In genomic region chrX:81857192-81857591, GRCh38 we compare ENCODE assay signal across 20 cellular contexts.
A peak's percentile ranks its signal among the peaks of the same experiment; 100 is the strongest.
DNase-seq lines count a peak whose midpoint lies in the region; ATAC-seq, FAIRE-seq and TF ChIP-seq lines count a peak whose summit lies in the region.
"Had no signal": no experiment of that assay in that cellular context is flagged by ENCODE, and none has a peak within 500 bp of the region (broad histone marks: within the 10 kb centered on the region; RNA-seq: fewer than 3 reads in every experiment).

No MANE protein-coding gene starts in this region.

- H3K36me3 ChIP-seq in MM.1S (replicated peaks; ENCODE audit: insufficient read depth, low read length) (no peaks in the 10 kb centered on the region), GM12878 (ENCODE audit: control insufficient read depth in 2 of 2, insufficient read depth in 2 of 2, low read length in 1 of 2) (no peaks in the 10 kb centered on the region), pancreas (no peaks in the 10 kb centered on the region), A673 (ENCODE audit: insufficient read depth, low read length, poor library complexity, severe bottlenecking) (no peaks in the 10 kb centered on the region)
- H3K36me3 ChIP-seq: BE2C; BLaER1 treated with 17β-estradiol and CSF1 and Interleukin-3, amounts not matched to agents 10 nM and 100 nM had no signal

- H4K20me1 ChIP-seq in MM.1S (ENCODE audit: insufficient read depth, low read length) = no peaks in the 10 kb centered on the region
- no peaks in the 10 kb centered on the region for H4K20me1 ChIP-seq in GM12878 (ENCODE audit: control insufficient read depth, insufficient read depth)
- H4K20me1 ChIP-seq: BLaER1 treated with 17β-estradiol and CSF1 and Interleukin-3, amounts not matched to agents 10 nM and 100 nM had no signal

- CTCF ChIA-PET in GM12878 (lab: Yijun Ruan, JAX) = no interaction called here
- CTCF ChIA-PET in A673 (lab: Charles Lee) = no interaction called here

- no peaks in the 10 kb centered on the region for H3K9me2 ChIP-seq in MM.1S (replicated peaks; ENCODE audit: insufficient read depth, low read length)

- TF ChIP-seq POLR2A in GM12891 (IDR thresholded peaks at IDR 0.05; ENCODE audit: low read depth, low read length) = no peak
- TF ChIP-seq POLR2A in GM12878 (IDR thresholded peaks at IDR 0.05; ENCODE audit: low read depth, low read length) = no peak

- RAD21 ChIA-PET in GM12878 (lab: Charles Lee; ENCODE audit: unreplicated experiment) = no interaction called here

- no peak for FAIRE-seq in GM12891 (lab: Jason Lieb, UNC)
- no peak for FAIRE-seq in GM12878 (lab: Jason Lieb, UNC)
- peak; percentile 89 for FAIRE-seq in pancreas (lab: Jason Lieb, UNC)
- FAIRE-seq: GM12892, H1 had no signal

- H3K4me3 ChIP-seq in MM.1S (ENCODE audit: low read length) (no peak overlapping the region), GM12878 (no peak overlapping the region), pancreas (no peak overlapping the region), A673 (ENCODE audit: low read depth, low read length, poor library complexity, severe bottlenecking) (no peak overlapping the region), right cardiac atrium (ENCODE audit: low read length) (no peak overlapping the region)
- H3K4me3 ChIP-seq: BLaER1 treated with 17β-estradiol and CSF1 and Interleukin-3, amounts not matched to agents 10 nM and 100 nM; GM23248 had no signal

- H2AFZ ChIP-seq in MM.1S (ENCODE audit: low read length) = no peak overlapping the region
- no peak overlapping the region for H2AFZ ChIP-seq in GM12878 (ENCODE audit: control insufficient read depth, low read depth, low read length)
- H2AFZ ChIP-seq: GM23248 had no signal

- no peak for TF ChIP-seq EP300 in GM12878 (IDR thresholded peaks at IDR 0.05; ENCODE audit: borderline replicate concordance in 1 of 2, control insufficient read depth in 1 of 2, low read depth in 2 of 2, low read length in 2 of 2)

- H3K79me2 ChIP-seq in MM.1S (ENCODE audit: low read length) (no peaks in the 10 kb centered on the region), GM12878 (ENCODE audit: control insufficient read depth, insufficient read depth, low read length) (no peaks in the 10 kb centered on the region)

- H3K4me2 ChIP-seq in MM.1S (ENCODE audit: low read depth, low read length) (no peak overlapping the region), GM12878 (ENCODE audit: control insufficient read depth, insufficient read depth) (no peak overlapping the region)
- H3K4me2 ChIP-seq: BLaER1 treated with 17β-estradiol and CSF1 and Interleukin-3, amounts not matched to agents 10 nM and 100 nM had no signal

- TF ChIP-seq CTCF in MM.1S (IDR thresholded peaks at IDR 0.05; ENCODE audit: low read length) (no peak), GM12878 (IDR thresholded peaks at IDR 0.05 in 2 of 3, conservative IDR thresholded peaks at IDR 0.05 in 1 of 3; ENCODE audit: control insufficient read depth in 2 of 3, extremely low read depth in 1 of 3, insufficient read depth in 1 of 3, low read depth in 3 of 3, low read length in 3 of 3) (no peak), pancreas (IDR thresholded peaks at IDR 0.05) (no peak), A673 (conservative IDR thresholded peaks at IDR 0.05; ENCODE audit: low read depth, low read length) (no peak)

- H3K4me1 ChIP-seq in MM.1S (ENCODE audit: low read length) (no peaks in the 10 kb centered on the region), GM12878 (ENCODE audit: control insufficient read depth, insufficient read depth, low read length) (no peaks in the 10 kb centered on the region), pancreas (no peaks in the 10 kb centered on the region), A673 (ENCODE audit: insufficient read depth, low read length, poor library complexity, severe bottlenecking) (no peaks in the 10 kb centered on the region), right cardiac atrium (ENCODE audit: control insufficient read depth, insufficient read depth, low read length) (no peaks in the 10 kb centered on the region)
- H3K4me1 ChIP-seq: BE2C; BLaER1 treated with 17β-estradiol and CSF1 and Interleukin-3, amounts not matched to agents 10 nM and 100 nM; Caco-2 had no signal

- H3K9me3 ChIP-seq in MM.1S (replicated peaks; ENCODE audit: insufficient read depth, low read length) = no peaks in the 10 kb centered on the region
- no peaks in the 10 kb centered on the region for H3K9me3 ChIP-seq in GM12878 (replicated peaks; ENCODE audit: control insufficient read depth, insufficient read depth, low read length)
- H3K9me3 ChIP-seq in pancreas = no peaks in the 10 kb centered on the region
- no peaks in the 10 kb centered on the region for H3K9me3 ChIP-seq in A673 (ENCODE audit: low read depth, low read length, poor library complexity, severe bottlenecking)
- H3K9me3 ChIP-seq in right cardiac atrium (ENCODE audit: control insufficient read depth, low read length) = no peaks in the 10 kb centered on the region
- H3K9me3 ChIP-seq: BE2C, Caco-2 had no signal

- no peak for DNase-seq in GM12891 (ENCODE audit: insufficient read length, low spot score)
- DNase-seq in MM.1S = peak; percentile 7
- DNase-seq in GM12878 (ENCODE audit: low read depth, low spot score) = no peak
- no peak for DNase-seq in pancreas
- DNase-seq in A673 (ENCODE audit: low spot score) = no peak
- no peak for DNase-seq in right cardiac atrium
- DNase-seq: ACHN; AML-193; BE2C; Caco-2; CD4-positive, alpha-beta memory T cell; DMS153; DND-41; GM23248; H7; HCEC 1CT had no signal

- no peak for TF ChIP-seq RAD21 in GM12878 (IDR thresholded peaks at IDR 0.05; ENCODE audit: insufficient read depth, low read depth, low read length)

- in situ Hi-C loops in GM12878 (cut with MboI) = no loop called here

- no peak overlapping the region for H3K9ac ChIP-seq in MM.1S (ENCODE audit: low read length)
- no peak overlapping the region for H3K9ac ChIP-seq in GM12878 (ENCODE audit: control insufficient read depth, insufficient read depth, low read length)
- H3K9ac ChIP-seq: BLaER1 treated with 17β-estradiol and CSF1 and Interleukin-3, amounts not matched to agents 10 nM and 100 nM; GM23248 had no signal

- no peaks in the 10 kb centered on the region for H3K27me3 ChIP-seq in MM.1S (replicated peaks; ENCODE audit: insufficient read depth, low read length)
- no peaks in the 10 kb centered on the region for H3K27me3 ChIP-seq in GM12878 (replicated peaks in 1 of 2; ENCODE audit: control insufficient read depth in 2 of 2, insufficient read depth in 2 of 2, low read length in 1 of 2)
- peaks cover 0 to 2% (median 0%) of the 10 kb centered on the region in 4 donors for H3K27me3 ChIP-seq in pancreas
- no peaks in the 10 kb centered on the region for H3K27me3 ChIP-seq in A673 (replicated peaks; ENCODE audit: insufficient read depth, low read depth, low read length, poor library complexity)
- no peaks in the 10 kb centered on the region for H3K27me3 ChIP-seq in right cardiac atrium (ENCODE audit: control insufficient read depth, insufficient read depth)
- H3K27me3 ChIP-seq: BE2C had no signal

- no TSS peak for BruUV-seq in GM12878 (replicated peaks; lab: Mats Ljungman, UMichigan)
- BruUV-seq in A673 (replicated peaks; lab: Mats Ljungman, UMichigan) = no TSS peak

- H3F3A ChIP-seq in MM.1S (ENCODE audit: insufficient read depth, low read length) = no peaks in the 10 kb centered on the region

- SMC1A ChIA-PET in GM12878 (lab: Charles Lee; ENCODE audit: uncharacterized antibody, unreplicated experiment) = interaction anchor here (0.6 to 1.4 kb wide), 2 partner anchors 23 to 93 kb away, joined by 3 read pairs; no protein-coding TSS in a partner anchor

- ATAC-seq in GM12878 = no peak
- ATAC-seq in pancreas = no peak
- ATAC-seq in HG02840 (IDR thresholded peaks at IDR 0.05; ENCODE audit: low FRiP score, unreplicated experiment) = no peak
- ATAC-seq in right cardiac atrium = no peak

- H3K27ac ChIP-seq in MM.1S (ENCODE audit: low read length) = no peak overlapping the region
- no peak overlapping the region for H3K27ac ChIP-seq in GM12878 (ENCODE audit: control insufficient read depth, insufficient read depth)
- H3K27ac ChIP-seq in pancreas = no peak overlapping the region
- H3K27ac ChIP-seq in A673 (ENCODE audit: low read depth, low read length, poor library complexity, severe bottlenecking) = no peak overlapping the region
- no peak overlapping the region for H3K27ac ChIP-seq in right cardiac atrium (ENCODE audit: low read length)
- H3K27ac ChIP-seq: BLaER1 treated with 17β-estradiol and CSF1 and Interleukin-3, amounts not matched to agents 10 nM and 100 nM; GM23248 had no signal

- intact Hi-C loops in GM12878 (cut with micrococcal nuclease; ENCODE audit: unreplicated experiment) = no loop called here
- intact Hi-C loops in pancreas (cut with DNase I) = no loop called here
- intact Hi-C loops in A673 (cut with micrococcal nuclease; ENCODE audit: unreplicated experiment) = no loop called here
- intact Hi-C loops in right cardiac atrium (cut with DNase I) = no loop called here

- POLR2A ChIA-PET in GM12878 (lab: Charles Lee) (no interaction called here), A673 (lab: Charles Lee; ENCODE audit: low non-redundant PET) (no interaction called here)

TF ChIP-seq in GM12891, 5 proteins besides CTCF, POLR2A, EP300 and RAD21:
- TF ChIP-seq PAX5 (IDR thresholded peaks at IDR 0.05; ENCODE audit: insufficient read depth, low read length, severe bottlenecking) (no peak), POU2F2 (IDR thresholded peaks at IDR 0.05; ENCODE audit: low read depth, low read length) (no peak), POLR2AphosphoS5 (IDR thresholded peaks at IDR 0.05; ENCODE audit: low read depth, low read length) (no peak), TAF1 (IDR thresholded peaks at IDR 0.05; ENCODE audit: low read depth, low read length) (no peak), SPI1 (IDR thresholded peaks at IDR 0.05; ENCODE audit: low read depth, low read length) (peak; percentile 53; the same call in 1 of the 2 replicates)

TF ChIP-seq in GM12878, 131 proteins besides CTCF, POLR2A, EP300 and RAD21:
- TF ChIP-seq KAT2A (conservative IDR thresholded peaks at IDR 0.05; ENCODE audit: control insufficient read depth, low read depth, low read length) = no peak
- no peak for TF ChIP-seq HDAC2 (IDR thresholded peaks at IDR 0.05)
- TF ChIP-seq SPI1 (IDR thresholded peaks at IDR 0.05; ENCODE audit: borderline replicate concordance, insufficient read depth, low read depth, low read length) = peak; percentile 63; the same call in 1 of the 2 replicates
- no peak for TF ChIP-seq TCF7 (IDR thresholded peaks at IDR 0.05; ENCODE audit: borderline replicate concordance)
- TF ChIP-seq CHD1 (IDR thresholded peaks at IDR 0.05; ENCODE audit: low read depth, low read length) = no peak
TF ChIP-seq in GM12878: peak in this region for 1.
